9 cellular contexts compared by ENCODE assay signal in the genomic region with DNA sequence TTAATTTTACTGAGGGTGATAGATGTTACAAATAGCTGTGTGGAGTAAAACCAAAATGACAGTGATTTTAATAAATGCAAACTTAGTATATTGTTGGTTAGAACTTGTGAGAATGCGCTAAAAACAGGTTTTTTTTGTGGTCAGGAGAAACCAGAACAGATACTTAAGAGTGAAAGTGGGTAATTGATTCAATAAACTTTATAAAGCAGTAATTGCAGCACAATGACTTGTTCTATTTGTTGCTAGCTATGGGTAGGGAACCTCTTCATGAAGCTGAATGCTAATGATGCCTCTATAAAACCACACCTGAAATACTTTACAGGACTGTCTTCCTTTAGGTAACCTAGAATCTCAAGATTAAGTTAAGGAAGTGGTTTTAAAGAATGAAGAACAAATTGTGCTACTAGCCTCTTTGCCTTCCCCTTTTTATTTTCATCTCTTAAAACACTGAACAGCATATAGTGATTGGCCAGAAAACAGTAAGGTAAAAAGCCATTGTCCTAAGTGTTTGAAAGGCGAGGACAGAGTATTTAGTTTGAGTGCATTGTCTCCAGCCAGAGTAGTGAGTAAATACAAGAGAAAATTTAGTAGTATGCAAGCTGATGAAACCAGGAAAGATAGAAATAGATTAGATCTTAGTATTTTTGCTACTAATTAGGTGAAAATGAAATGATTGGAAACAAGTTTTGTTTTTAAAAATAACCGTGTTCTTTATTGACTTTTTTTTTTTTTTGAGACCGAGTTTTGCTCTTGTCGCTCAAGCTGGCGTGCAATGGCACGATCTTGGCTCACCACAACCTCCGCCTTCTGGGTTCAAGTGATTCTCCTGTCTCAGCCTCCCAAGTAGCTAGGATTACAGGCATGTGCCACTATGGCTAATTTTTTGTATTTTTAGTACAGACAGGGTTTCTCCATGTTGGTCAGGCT. TPM values are rescaled to one million over a fixed set of nuclear protein-coding genes. Genes with fewer than 3 reads are reported as not detected.
DNase-seq lines count a peak whose midpoint lies in the region; ATAC-seq and TF ChIP-seq lines count a peak whose summit lies in the region.
"Had no signal": no experiment of that assay in that cellular context is flagged by ENCODE, and none has a peak within 500 bp of the region (broad histone marks: within the 10 kb centered on the region; RNA-seq: fewer than 3 reads in every experiment).

No MANE protein-coding gene starts in this region.

- H3K4me1 ChIP-seq in breast epithelium = peaks cover 0 to 20% of the 10 kb centered on the region in 2 donors

- peaks cover 32% of the 10 kb centered on the region for H3K36me3 Mint-ChIP-seq in activated CD4-positive, alpha-beta memory T cell treated with anti-CD3 and anti-CD28 coated beads for 36 hours
- peaks cover 28% of the 10 kb centered on the region for H3K36me3 Mint-ChIP-seq in nephron progenitor cell (ENCODE audit: low read depth)
- no peaks in the 10 kb centered on the region for H3K36me3 Mint-ChIP-seq in glutamatergic neuron (ENCODE audit: unreplicated experiment)

- no peaks in the 10 kb centered on the region for H3K27me3 Mint-ChIP-seq in activated CD4-positive, alpha-beta memory T cell treated with anti-CD3 and anti-CD28 coated beads for 36 hours
- H3K27me3 Mint-ChIP-seq in nephron progenitor cell (ENCODE audit: low read depth, poor library complexity) (no peaks in the 10 kb centered on the region), glutamatergic neuron (ENCODE audit: unreplicated experiment) (peaks cover 6% of the 10 kb centered on the region)

- H3K4me3 ChIP-seq in breast epithelium = no peak overlapping the region
- H3K4me3 ChIP-seq: adrenal gland had no signal

- POLR2A ChIA-PET in activated CD4-positive, alpha-beta memory T cell treated with anti-CD3 and anti-CD28 coated beads for 36 hours (lab: Charles Lee) = interaction anchor here (0.9 kb wide), 1 partner anchor 21 kb away, joined by 3 read pairs; no protein-coding TSS in a partner anchor

- no peaks in the 10 kb centered on the region for H3K9me3 Mint-ChIP-seq in activated CD4-positive, alpha-beta memory T cell treated with anti-CD3 and anti-CD28 coated beads for 36 hours
- H3K9me3 Mint-ChIP-seq in nephron progenitor cell = no peaks in the 10 kb centered on the region
- H3K9me3 Mint-ChIP-seq in glutamatergic neuron (ENCODE audit: unreplicated experiment) = peaks cover 4% of the 10 kb centered on the region

- no peak overlapping the region for H3K4me3 Mint-ChIP-seq in activated CD4-positive, alpha-beta memory T cell treated with anti-CD3 and anti-CD28 coated beads for 36 hours
- H3K4me3 Mint-ChIP-seq in nephron progenitor cell = no peak overlapping the region
- no peak overlapping the region for H3K4me3 Mint-ChIP-seq in glutamatergic neuron (ENCODE audit: unreplicated experiment)

- no peak overlapping the region for H3K27ac ChIP-seq in breast epithelium

- no peaks in the 10 kb centered on the region for H3K36me3 ChIP-seq in breast epithelium
- H3K36me3 ChIP-seq: adrenal gland had no signal

- H3K27ac Mint-ChIP-seq in activated CD4-positive, alpha-beta memory T cell treated with anti-CD3 and anti-CD28 coated beads for 36 hours = peak overlapping the region; percentile 61
- peak overlapping the region; percentile 16 for H3K27ac Mint-ChIP-seq in nephron progenitor cell
- H3K27ac Mint-ChIP-seq in glutamatergic neuron (ENCODE audit: unreplicated experiment) = no peak overlapping the region

- peaks cover 58% of the 10 kb centered on the region for H3K4me1 Mint-ChIP-seq in activated CD4-positive, alpha-beta memory T cell treated with anti-CD3 and anti-CD28 coated beads for 36 hours (ENCODE audit: low read depth)
- H3K4me1 Mint-ChIP-seq in nephron progenitor cell (peaks cover 20% of the 10 kb centered on the region), glutamatergic neuron (ENCODE audit: low read depth, unreplicated experiment) (peaks cover 6% of the 10 kb centered on the region)

- no peak for TF ChIP-seq POLR2A in breast epithelium (IDR thresholded peaks at IDR 0.05)

- no peak for ATAC-seq in HG03565 (IDR thresholded peaks at IDR 0.05; ENCODE audit: unreplicated experiment)

- peak; percentile 39 for DNase-seq in GM10266 (ENCODE audit: extremely low spot score)
- peak; percentile 52 for DNase-seq in Kasumi-1 (lab: John Stamatoyannopoulos, UW)
- peak; percentile 35 for DNase-seq in activated CD4-positive, alpha-beta memory T cell treated with anti-CD3 and anti-CD28 coated beads for 36 hours
- DNase-seq in nephron progenitor cell = no peak
- no peak for DNase-seq in breast epithelium (ENCODE audit: low spot score in 2 of 2)
- DNase-seq in glutamatergic neuron = no peak
- DNase-seq in retina = no peak
- DNase-seq: adrenal gland had no signal

- TF ChIP-seq CTCF in GM10266 (IDR thresholded peaks at IDR 0.05; ENCODE audit: control insufficient read depth, insufficient read depth, low read depth, missing control alignments) (no peak), nephron progenitor cell (IDR thresholded peaks at IDR 0.05) (no peak), breast epithelium (IDR thresholded peaks at IDR 0.05) (no peak), glutamatergic neuron (IDR thresholded peaks at IDR 0.05; ENCODE audit: partially characterized antibody, unreplicated experiment) (no peak)

- intact Hi-C loops in activated CD4-positive, alpha-beta memory T cell treated with anti-CD3 and anti-CD28 coated beads for 36 hours (cut with micrococcal nuclease) = no loop called here
- intact Hi-C loops in breast epithelium (cut with DNase I; ENCODE audit: low total_unique reads) = no loop called here

- CTCF ChIA-PET in activated CD4-positive, alpha-beta memory T cell treated with anti-CD3 and anti-CD28 coated beads for 36 hours (lab: Charles Lee) = interaction anchor here (0.6 to 1.2 kb wide), 3 partner anchors 17 to 989 kb away, joined by 3 to 6 read pairs (median 4); a partner anchor contains a TSS

- no peaks in the 10 kb centered on the region for H3K9me3 ChIP-seq in breast epithelium
- H3K9me3 ChIP-seq: adrenal gland had no signal

- no peaks in the 10 kb centered on the region for H3K27me3 ChIP-seq in breast epithelium
- H3K27me3 ChIP-seq: adrenal gland had no signal

RNA-seq across cellular contexts. Expression of a gene that starts 6.0 kb away (rescaled TPM):
- total RNA-seq in activated CD4-positive, alpha-beta memory T cell treated with anti-CD3 and anti-CD28 coated beads for 36 hours = 10 to 100 TPM; 74.8 to 84.0 TPM
- total RNA-seq in breast epithelium = 10 to 100 TPM; 60.6 to 85.5 (median 84.0) TPM
- total RNA-seq in glutamatergic neuron (ENCODE audit: unreplicated experiment) = 105 TPM

RNA-seq across cellular contexts. Expression of a gene that starts 16.0 kb away (rescaled TPM):
- 10 to 100 TPM; 11.8 to 12.3 TPM for total RNA-seq in activated CD4-positive, alpha-beta memory T cell treated with anti-CD3 and anti-CD28 coated beads for 36 hours
- total RNA-seq in breast epithelium (1 to 10 TPM; 4.0 to 6.2 (median 5.1) TPM), glutamatergic neuron (ENCODE audit: unreplicated experiment) (10.6 TPM)

RNA-seq across cellular contexts. Expression of a gene that starts 16.1 kb away (rescaled TPM):
- 100 to 1,000 TPM; 106 to 112 TPM for total RNA-seq in activated CD4-positive, alpha-beta memory T cell treated with anti-CD3 and anti-CD28 coated beads for 36 hours
- 10 to 100 TPM; 28.6 to 86.9 (median 71.3) TPM for total RNA-seq in breast epithelium
- total RNA-seq in glutamatergic neuron (ENCODE audit: unreplicated experiment) = 88.4 TPM

RNA-seq across cellular contexts. Expression of a gene that starts 40.9 kb away (rescaled TPM):
- 10 to 100 TPM; 10.2 to 10.5 TPM for total RNA-seq in activated CD4-positive, alpha-beta memory T cell treated with anti-CD3 and anti-CD28 coated beads for 36 hours
- total RNA-seq in breast epithelium (10 to 100 TPM; 11.4 to 14.1 (median 11.5) TPM), glutamatergic neuron (ENCODE audit: unreplicated experiment) (13.4 TPM)

RNA-seq across cellular contexts. Expression of a gene that starts 50.6 kb away (rescaled TPM):
- 10 to 100 TPM; 13.5 to 14.6 TPM for total RNA-seq in activated CD4-positive, alpha-beta memory T cell treated with anti-CD3 and anti-CD28 coated beads for 36 hours
- 1 to 10 TPM; 4.8 to 7.5 (median 7.2) TPM for total RNA-seq in breast epithelium
- 2.3 TPM for total RNA-seq in glutamatergic neuron (ENCODE audit: unreplicated experiment)

Comparison
In these comparisons a context has a peak if more than half of its experiments do, and no peak if none do; other contexts are left out.
1. DNase-seq: peak in GM10266 (single experiment), Kasumi-1 (2 of 2) and activated CD4-positive, alpha-beta memory T cell treated with anti-CD3 and anti-CD28 coated beads for 36 hours (single experiment); none in nephron progenitor cell (single experiment), breast epithelium (0 of 2), glutamatergic neuron (single experiment) and retina (single experiment).